8 cellular contexts compared by ENCODE assay signal in the genomic region with DNA sequence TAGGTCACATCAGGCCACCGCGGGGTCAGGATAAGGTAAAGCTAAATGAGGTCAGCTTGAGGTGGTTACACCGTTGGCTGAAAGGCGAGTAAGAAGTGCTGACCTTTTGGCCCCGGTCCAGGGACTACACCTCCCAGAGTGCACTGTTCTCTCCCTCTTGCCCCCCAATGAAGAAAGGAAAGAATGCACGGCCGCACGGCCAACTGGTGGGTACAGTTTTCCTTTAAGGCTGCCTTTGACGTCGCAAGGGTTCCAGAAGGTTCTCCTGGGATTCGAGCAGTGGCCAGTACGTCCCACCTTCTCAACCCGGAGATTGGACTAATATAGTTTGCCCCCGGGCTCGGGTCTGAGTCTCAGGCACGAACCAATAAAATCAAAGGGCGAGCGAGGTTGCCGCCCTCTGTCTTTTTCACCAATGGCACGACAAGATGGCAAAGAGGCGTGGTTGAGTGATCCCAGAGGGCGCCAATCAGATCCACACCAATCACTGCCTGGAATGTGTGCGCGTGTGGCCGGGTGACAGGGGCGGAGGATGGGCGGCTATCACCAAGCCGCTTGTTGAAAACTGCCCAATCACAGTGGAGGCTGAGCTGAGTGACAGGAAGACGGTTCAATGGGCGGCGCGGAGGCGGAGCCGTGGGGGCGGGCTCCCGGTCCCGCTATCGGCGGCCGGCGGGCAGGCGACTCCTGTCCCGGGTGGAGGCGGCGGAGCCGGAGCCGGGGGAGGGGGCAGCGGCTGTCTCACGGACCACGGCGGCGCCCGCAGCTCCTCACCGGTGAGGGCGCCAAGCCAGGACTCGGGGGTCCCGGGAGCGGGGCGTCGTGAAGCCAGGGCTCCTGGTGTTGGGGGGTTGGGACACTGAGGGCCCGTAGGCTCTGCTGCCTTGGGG. TPM values are rescaled to one million over a fixed set of nuclear protein-coding genes. Genes with fewer than 3 reads are reported as not detected.
DNase-seq lines count a peak whose midpoint lies in the region; ATAC-seq, FAIRE-seq and TF ChIP-seq lines count a peak whose summit lies in the region.

A gene (plus strand): TSS at position 690 of the 890 bp plus-strand sequence. CDS start 886 bp downstream, outside the sequence.

- H3K9ac ChIP-seq in OCI-LY1 (ENCODE audit: low read length) (peak within 1 kb of the TSS; percentile 62), endothelial cell of umbilical vein (replicated peaks; ENCODE audit: extremely low read depth, insufficient read depth, low read length) (peak within 1 kb of the TSS; percentile 92)

- H3K4me1 ChIP-seq in OCI-LY1 (ENCODE audit: insufficient read depth, low read length, severe bottlenecking) (peaks cover 17% of the 10 kb centered on the region), endothelial cell of umbilical vein (ENCODE audit: control insufficient read depth, extremely low read depth, insufficient read depth, low read length) (peaks cover 40% of the 10 kb centered on the region)

- H3K27ac ChIP-seq in OCI-LY1 (ENCODE audit: low read depth, low read length, poor library complexity, severe bottlenecking): no peak within 1 kb of the TSS
- H3K27ac ChIP-seq in endothelial cell of umbilical vein (ENCODE audit: insufficient read depth, low read depth, low read length): peak within 1 kb of the TSS; percentile 79

- no peaks in the 10 kb centered on the region for H3K9me1 ChIP-seq in endothelial cell of umbilical vein (replicated peaks; ENCODE audit: control insufficient read depth, extremely low read depth, insufficient read depth, low read length)

- H3K36me3 ChIP-seq in OCI-LY1 (ENCODE audit: insufficient read depth, low read length): no peaks in the 10 kb centered on the region
- H3K36me3 ChIP-seq in endothelial cell of umbilical vein (ENCODE audit: control insufficient read depth in 2 of 2, extremely low read depth in 1 of 2, insufficient read depth in 2 of 2, low read length in 2 of 2): no peaks in the 10 kb centered on the region

- peak; percentile 99 for DNase-seq in DMS 273 (lab: John Stamatoyannopoulos, UW; ENCODE audit: unreplicated experiment)
- peak; percentile 99 for DNase-seq in HuH-7 (ENCODE audit: low spot score)
- DNase-seq in activated T-cell treated with anti-CD3 and anti-CD28 coated beads for 24 hours (ENCODE audit: low read depth): peak; percentile 95
- peak; percentile 100 for DNase-seq in endothelial cell of umbilical vein (ENCODE audit: low read depth, low spot score)
- DNase-seq in mesothelial cell of epicardium (ENCODE audit: low spot score in 2 of 2, unreplicated experiment in 2 of 2): peak; percentile 95 to 99
- peak; percentile 92 to 95 for DNase-seq in stimulated activated CD8-positive, alpha-beta memory T cell treated with anti-CD3 and anti-CD28 coated beads, Interleukin-15, amount 100 ng/mL, for 4 hours (ENCODE audit: low read depth in 2 of 2)

- H3K4me2 ChIP-seq in OCI-LY1 (ENCODE audit: low read length): peak within 1 kb of the TSS; percentile 74
- peak within 1 kb of the TSS; percentile 89 for H3K4me2 ChIP-seq in endothelial cell of umbilical vein (ENCODE audit: insufficient read depth, low read length)

- ATAC-seq in GM21526 (IDR thresholded peaks at IDR 0.05; ENCODE audit: low FRiP score, unreplicated experiment): peak; percentile 91

- H3K79me2 ChIP-seq in OCI-LY1 (ENCODE audit: insufficient read depth, low read length) (no peaks in the 10 kb centered on the region), endothelial cell of umbilical vein (ENCODE audit: control insufficient read depth, insufficient read depth, low read length) (no peaks in the 10 kb centered on the region)

- peak; percentile 67 for TF ChIP-seq POLR2A in endothelial cell of umbilical vein (IDR thresholded peaks at IDR 0.05; ENCODE audit: low read depth, low read length)

- peak; percentile 99 for FAIRE-seq in endothelial cell of umbilical vein (lab: Jason Lieb, UNC)

- peaks cover 48% of the 10 kb centered on the region for H3K4me1 Mint-ChIP-seq in mesothelial cell of epicardium

- no peaks in the 10 kb centered on the region for H3K9me3 Mint-ChIP-seq in mesothelial cell of epicardium

- dilution Hi-C loops in endothelial cell of umbilical vein (cut with MboI; ENCODE audit: extremely low pct_ligation_motif_present, low sequenced_read_pairs): no loop called here

- CTCF ChIA-PET in endothelial cell of umbilical vein (lab: Charles Lee): interaction anchor here (1.3 to 3.9 kb wide), 3 partner anchors 47 to 90 kb away, joined by 3 to 19 read pairs (median 10); no protein-coding TSS in a partner anchor

- peak within 1 kb of the TSS; percentile 91 for H3K27ac Mint-ChIP-seq in mesothelial cell of epicardium

- H3K9me2 ChIP-seq in OCI-LY1 (ENCODE audit: low read depth, low read length): no peaks in the 10 kb centered on the region

- no peaks in the 10 kb centered on the region for H3K36me3 Mint-ChIP-seq in mesothelial cell of epicardium

- TF ChIP-seq CTCF in OCI-LY1 (IDR thresholded peaks at IDR 0.05; ENCODE audit: low read length) (no peak), endothelial cell of umbilical vein (IDR thresholded peaks at IDR 0.05; ENCODE audit: extremely low read depth in 1 of 2, insufficient read depth in 1 of 2, low read depth in 1 of 2, low read length in 2 of 2) (no peak), mesothelial cell of epicardium (IDR thresholded peaks at IDR 0.05; ENCODE audit: unreplicated experiment) (no peak)

- H3K9me3 ChIP-seq in OCI-LY1 (ENCODE audit: low read length) (no peaks in the 10 kb centered on the region), endothelial cell of umbilical vein (replicated peaks; ENCODE audit: control insufficient read depth, insufficient read depth, low read length) (no peaks in the 10 kb centered on the region)

- H3K27me3 ChIP-seq in OCI-LY1 (ENCODE audit: insufficient read depth, low read length): no peaks in the 10 kb centered on the region
- H3K27me3 ChIP-seq in endothelial cell of umbilical vein (ENCODE audit: control insufficient read depth in 2 of 2, insufficient read depth in 2 of 2, low read length in 2 of 2): no peaks in the 10 kb centered on the region

- H3K4me3 ChIP-seq in OCI-LY1 (ENCODE audit: low read depth, low read length, poor library complexity, severe bottlenecking) (peak within 1 kb of the TSS; percentile 67), endothelial cell of umbilical vein (replicated peaks in 1 of 3; ENCODE audit: insufficient read depth in 1 of 3, low read depth in 1 of 3, low read length in 3 of 3) (peak within 1 kb of the TSS; percentile 47 to 88 (median 60))

- TSS peak; percentile 67 for BruUV-seq in endothelial cell of umbilical vein (replicated peaks; lab: Mats Ljungman, UMichigan)

- H3K27me3 Mint-ChIP-seq in mesothelial cell of epicardium (ENCODE audit: low read depth): peaks cover 3% of the 10 kb centered on the region

- intact Hi-C loops in endothelial cell of umbilical vein (cut with micrococcal nuclease): loop anchor here (1.0 to 10.0 kb wide), 4 partner anchors 82 to 314 kb away; no protein-coding TSS in a partner anchor

- peak within 1 kb of the TSS; percentile 93 for H3K4me3 Mint-ChIP-seq in mesothelial cell of epicardium

- H3F3A ChIP-seq in OCI-LY1 (ENCODE audit: insufficient read depth, low read length): no peaks in the 10 kb centered on the region

- H4K20me1 ChIP-seq in OCI-LY1 (ENCODE audit: insufficient read depth, low read length) (no peaks in the 10 kb centered on the region), endothelial cell of umbilical vein (replicated peaks; ENCODE audit: control insufficient read depth, extremely low read depth, insufficient read depth, low read length) (no peaks in the 10 kb centered on the region)

- POLR2A ChIA-PET in endothelial cell of umbilical vein (lab: Charles Lee): interaction anchor here (0.7 kb wide), 1 partner anchor 68 kb away, joined by 6 read pairs; no protein-coding TSS in a partner anchor

- H2AFZ ChIP-seq in OCI-LY1 (ENCODE audit: low read length): 0 out of 2 replicates have a peak within 1 kb of the TSS, but pooled peaks have one; percentile 59
- H2AFZ ChIP-seq in endothelial cell of umbilical vein (ENCODE audit: low read depth, low read length): peak within 1 kb of the TSS; percentile 81

TF ChIP-seq in endothelial cell of umbilical vein, 7 proteins besides CTCF, POLR2A, EP300 and RAD21:
- TF ChIP-seq, protein P1, sequence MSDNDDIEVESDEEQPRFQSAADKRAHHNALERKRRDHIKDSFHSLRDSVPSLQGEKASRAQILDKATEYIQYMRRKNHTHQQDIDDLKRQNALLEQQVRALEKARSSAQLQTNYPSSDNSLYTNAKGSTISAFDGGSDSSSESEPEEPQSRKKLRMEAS (IDR thresholded peaks at IDR 0.05; ENCODE audit: insufficient read depth, insufficient read length): peak; percentile 7
- TF ChIP-seq POLR2AphosphoS5 (IDR thresholded peaks at IDR 0.05; ENCODE audit: insufficient read depth, low read depth, low read length) (peak; percentile 49), FOS (IDR thresholded peaks at IDR 0.05; ENCODE audit: borderline replicate concordance, insufficient read depth, low read length) (no peak)

RNA-seq across cellular contexts. Expression of the gene that starts here (rescaled TPM):
- total RNA-seq in endothelial cell of umbilical vein (9.7 and 12.8 TPM in 2 replicates), mesothelial cell of epicardium (15.4 to 18.4 TPM (median 16.4 TPM) in 3 replicates)
- polyA plus RNA-seq in endothelial cell of umbilical vein: 8.5 and 8.6 TPM in 2 replicates
- polyA plus RNA-seq in endothelial cell of umbilical vein (2011; cell fraction: cytosol; rRNA removed): 6.9 and 7.1 TPM in 2 replicates
- polyA plus RNA-seq in endothelial cell of umbilical vein (2011; cell fraction: nucleus; rRNA removed): 4.0 and 4.8 TPM in 2 replicates
- polyA plus RNA-seq in endothelial cell of umbilical vein (2012): 12.0 and 16.1 TPM in 2 replicates
- 5.7 and 5.8 TPM in 2 replicates for polyA minus RNA-seq in endothelial cell of umbilical vein
- polyA minus RNA-seq in endothelial cell of umbilical vein (2011; cell fraction: cytosol; rRNA and poly(A)+ RNA removed): 0.41 TPM
- polyA minus RNA-seq in endothelial cell of umbilical vein (2011; cell fraction: nucleus; rRNA and poly(A)+ RNA removed): 3.0 and 3.8 TPM in 2 replicates
